38 cellular contexts compared by ENCODE assay signal in the genomic region with DNA sequence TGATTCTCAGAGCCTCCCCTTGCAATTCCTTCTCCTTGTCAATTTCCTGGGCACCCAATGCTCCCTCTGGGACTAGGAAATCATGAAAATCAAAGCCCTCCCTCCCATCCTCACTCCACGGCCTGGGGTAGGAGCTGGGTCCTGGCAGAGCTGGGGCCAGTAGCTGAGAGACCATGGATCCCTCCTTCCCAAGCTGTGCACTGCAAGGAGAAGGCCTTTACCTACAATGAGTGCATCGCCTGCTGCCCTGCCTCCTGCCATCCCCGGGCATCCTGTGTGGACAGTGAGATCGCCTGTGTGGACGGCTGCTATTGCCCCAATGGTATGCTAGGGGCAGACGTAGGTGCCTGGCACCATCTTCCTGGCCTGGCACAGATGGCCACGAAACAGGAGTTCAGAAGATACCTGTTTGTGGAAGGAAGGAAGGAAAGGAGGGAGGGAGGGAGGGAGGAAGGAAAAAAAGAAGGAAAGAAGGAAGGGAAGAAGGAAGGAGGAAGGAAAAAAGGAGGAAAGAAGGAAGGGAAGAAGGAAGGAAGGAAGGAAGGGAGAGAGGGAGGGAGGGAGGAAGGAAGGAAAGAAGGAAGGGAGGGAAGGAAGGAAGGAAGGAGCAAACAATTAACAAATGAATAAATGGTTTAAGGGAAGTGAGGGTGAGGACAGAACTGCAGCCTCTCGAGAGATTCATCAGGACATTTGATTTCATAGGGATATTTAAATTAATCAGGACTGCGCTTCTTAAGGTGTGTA. TPM values are rescaled to one million over a fixed set of nuclear protein-coding genes. Genes with fewer than 3 reads are reported as not detected.
"Had no signal": no experiment of that assay in that cellular context is flagged by ENCODE, and none has a peak within 500 bp of the region (broad histone marks: within the 10 kb centered on the region; RNA-seq: fewer than 3 reads in every experiment).

No MANE protein-coding gene starts in this region.

- H3K4me3 Mint-ChIP-seq: activated CD4-positive, alpha-beta memory T cell treated with anti-CD3 and anti-CD28 coated beads for 36 hours; activated CD8-positive, alpha-beta memory T cell treated with anti-CD3 and anti-CD28 coated beads, Interleukin-2, amount 10 ng/mL, durations not matched to agents 7 days and 5 days; activated naive CD4-positive, alpha-beta T cell treated with anti-CD3 and anti-CD28 coated beads, Interleukin-2, amount 50 U/mL, for 24 hours; activated naive CD8-positive, alpha-beta T cell treated with anti-CD3 and anti-CD28 coated beads, Interleukin-2, amount 10 ng/mL, durations not matched to agents 7 days and 5 days; activated T-cell treated with anti-CD3 and anti-CD28 coated beads, Interleukin-2, amount 50 U/mL, for 72 hours; activated T-helper 17 cell treated with anti-CD3 and anti-CD28 coated beads, Interleukin-2, amount 50 U/mL, for 72 hours; T-helper 1 cell treated with Interleukin-12 subunit alpha and Interleukin-12 subunit beta and Interleukin-4 antibody, amounts not matched to agents 30 μg/mL and 1 μg/mL, for 36 hours; T-helper 2 cell treated with Interferon-gamma antibody and Interleukin-4, amounts not matched to agents 5 μg/mL and 100 μg/mL, for 36 hours had no signal

- H3K27ac ChIP-seq: ascending aorta, KMS-11, Peyer's patch, SJSA1 had no signal

- H3K27ac Mint-ChIP-seq: activated CD4-positive, alpha-beta memory T cell treated with anti-CD3 and anti-CD28 coated beads for 36 hours; activated CD8-positive, alpha-beta memory T cell treated with anti-CD3 and anti-CD28 coated beads, Interleukin-2, amount 10 ng/mL, durations not matched to agents 7 days and 5 days; activated naive CD4-positive, alpha-beta T cell treated with anti-CD3 and anti-CD28 coated beads, Interleukin-2, amount 50 U/mL, for 24 hours; activated naive CD8-positive, alpha-beta T cell treated with anti-CD3 and anti-CD28 coated beads, Interleukin-2, amount 10 ng/mL, durations not matched to agents 7 days and 5 days; activated T-cell treated with anti-CD3 and anti-CD28 coated beads, Interleukin-2, amount 50 U/mL, for 72 hours; activated T-helper 17 cell treated with anti-CD3 and anti-CD28 coated beads, Interleukin-2, amount 50 U/mL, for 72 hours; T-helper 1 cell treated with Interleukin-12 subunit alpha and Interleukin-12 subunit beta and Interleukin-4 antibody, amounts not matched to agents 30 μg/mL and 1 μg/mL, for 36 hours; T-helper 2 cell treated with Interferon-gamma antibody and Interleukin-4, amounts not matched to agents 5 μg/mL and 100 μg/mL, for 36 hours had no signal

- H3K4me1 Mint-ChIP-seq: activated naive CD4-positive, alpha-beta T cell treated with anti-CD3 and anti-CD28 coated beads, Interleukin-2, amount 50 U/mL, for 24 hours; activated T-helper 17 cell treated with anti-CD3 and anti-CD28 coated beads, Interleukin-2, amount 50 U/mL, for 72 hours had no signal

- H3K27me3 ChIP-seq: ascending aorta, Peyer's patch had no signal

- H3K9me3 Mint-ChIP-seq: activated CD4-positive, alpha-beta memory T cell treated with anti-CD3 and anti-CD28 coated beads for 36 hours; activated naive CD4-positive, alpha-beta T cell treated with anti-CD3 and anti-CD28 coated beads, Interleukin-2, amount 50 U/mL, for 24 hours; activated naive CD8-positive, alpha-beta T cell treated with anti-CD3 and anti-CD28 coated beads, Interleukin-2, amount 10 ng/mL, durations not matched to agents 7 days and 5 days; activated T-cell treated with anti-CD3 and anti-CD28 coated beads, Interleukin-2, amount 50 U/mL, for 72 hours; activated T-helper 17 cell treated with anti-CD3 and anti-CD28 coated beads, Interleukin-2, amount 50 U/mL, for 72 hours; T-helper 1 cell treated with Interleukin-12 subunit alpha and Interleukin-12 subunit beta and Interleukin-4 antibody, amounts not matched to agents 30 μg/mL and 1 μg/mL, for 36 hours; T-helper 2 cell treated with Interferon-gamma antibody and Interleukin-4, amounts not matched to agents 5 μg/mL and 100 μg/mL, for 36 hours had no signal

- H3K36me3 ChIP-seq: ascending aorta, Peyer's patch, SJSA1 had no signal

- ATAC-seq: activated CD8-positive, alpha-beta memory T cell treated with anti-CD3 and anti-CD28 coated beads, Interleukin-2, amount 10 ng/mL, durations not matched to agents 7 days and 5 days; activated T-cell treated with anti-CD3 and anti-CD28 coated beads, Interleukin-2, amount 50 U/mL, for 72 hours; activated T-helper 17 cell treated with anti-CD3 and anti-CD28 coated beads, Interleukin-2, amount 50 U/mL, for 72 hours; PC-3 had no signal

- DNase-seq: activated CD4-positive, alpha-beta memory T cell treated with anti-CD3 and anti-CD28 coated beads for 36 hours; activated CD4-positive, alpha-beta T cell treated with anti-CD3 and anti-CD28 coated beads for 4 hours; activated CD4-positive, alpha-beta T cell treated with anti-CD3 and anti-CD28 coated beads, Interleukin-2, amount 50 U/mL, for 1 hour; activated CD4-positive, CD25-positive, alpha-beta regulatory T cell treated with anti-CD3 and anti-CD28 coated beads, Interleukin-2, amount 50 U/mL, for 72 hours; activated CD8-positive, alpha-beta memory T cell treated with anti-CD3 and anti-CD28 coated beads, Interleukin-2, amount 10 ng/mL, durations not matched to agents 7 days and 5 days; activated effector memory CD4-positive, alpha-beta T cell treated with anti-CD3 and anti-CD28 coated beads, Interleukin-2, amount 50 U/mL, for 16 hours; activated naive CD4-positive, alpha-beta T cell treated with Interleukin-2 at 50 U/mL for 16 hours; activated naive CD8-positive, alpha-beta T cell treated with anti-CD3 and anti-CD28 coated beads, Interleukin-2, amount 10 ng/mL, durations not matched to agents 7 days and 5 days; activated T-cell treated with anti-CD3 and anti-CD28 coated beads, Interleukin-2, amount 50 U/mL, for 1 hour; activated T-cell treated with anti-CD3 and anti-CD28 coated beads, Interleukin-2, amount 50 U/mL, for 72 hours; amygdala; caudate nucleus; MM.1S; MV-4-11; NCI-H1092; NCI-H1436 treated with DMSO at 0.1 percent for 48 hours; NCI-H1694 treated with DMSO at 0.1 percent for 48 hours; NCI-H2029; NCI-H345; NCI-H524 treated with DMSO at 0.1 percent for 48 hours; NCI-H748 treated with DMSO at 0.1 percent for 48 hours; NK-92 treated with Interleukin-12 subunit alpha and Interleukin-12 subunit beta, amount 100 ng/mL, for 24 hours; PC-3; RPMI8226; SHP77 treated with DMSO at 0.1 percent for 48 hours; SK-N-SH had no signal

- H3K9ac ChIP-seq: KMS-11, SK-N-SH had no signal

- H3K36me3 Mint-ChIP-seq: activated CD4-positive, alpha-beta memory T cell treated with anti-CD3 and anti-CD28 coated beads for 36 hours; activated CD8-positive, alpha-beta memory T cell treated with anti-CD3 and anti-CD28 coated beads, Interleukin-2, amount 10 ng/mL, durations not matched to agents 7 days and 5 days; activated naive CD4-positive, alpha-beta T cell treated with anti-CD3 and anti-CD28 coated beads, Interleukin-2, amount 50 U/mL, for 24 hours; activated naive CD8-positive, alpha-beta T cell treated with anti-CD3 and anti-CD28 coated beads, Interleukin-2, amount 10 ng/mL, durations not matched to agents 7 days and 5 days had no signal

- H3K4me2 ChIP-seq: KMS-11, SK-N-SH had no signal

- H3K4me1 ChIP-seq: ascending aorta, Peyer's patch, SJSA1 had no signal

- FAIRE-seq: TTC549 had no signal

- H3K9me3 ChIP-seq: ascending aorta, Peyer's patch, SJSA1, SK-N-SH had no signal

- H3K4me3 ChIP-seq: ascending aorta, Peyer's patch, SJSA1 had no signal

RNA-seq across cellular contexts. Expression of a gene that starts 12.5 kb away (rescaled TPM):
- total RNA-seq: activated CD4-positive, alpha-beta memory T cell treated with anti-CD3 and anti-CD28 coated beads for 36 hours; activated CD8-positive, alpha-beta memory T cell treated with anti-CD3 and anti-CD28 coated beads, Interleukin-2, amount 10 ng/mL, durations not matched to agents 7 days and 5 days; activated naive CD8-positive, alpha-beta T cell treated with anti-CD3 and anti-CD28 coated beads, Interleukin-2, amount 10 ng/mL, durations not matched to agents 7 days and 5 days; activated T-cell treated with anti-CD3 and anti-CD28 coated beads, Interleukin-2, amount 50 U/mL, for 72 hours; activated T-helper 17 cell treated with anti-CD3 and anti-CD28 coated beads, Interleukin-2, amount 50 U/mL, for 72 hours; ascending aorta; LHCN-M2; NCI-H460; PC-3; SJSA1 had no signal
- polyA plus RNA-seq: adipose tissue, SK-N-SH had no signal

RNA-seq across cellular contexts. Expression of a gene that starts 15.3 kb away (rescaled TPM):
- total RNA-seq: activated CD4-positive, alpha-beta memory T cell treated with anti-CD3 and anti-CD28 coated beads for 36 hours; activated CD8-positive, alpha-beta memory T cell treated with anti-CD3 and anti-CD28 coated beads, Interleukin-2, amount 10 ng/mL, durations not matched to agents 7 days and 5 days; activated naive CD8-positive, alpha-beta T cell treated with anti-CD3 and anti-CD28 coated beads, Interleukin-2, amount 10 ng/mL, durations not matched to agents 7 days and 5 days; activated T-cell treated with anti-CD3 and anti-CD28 coated beads, Interleukin-2, amount 50 U/mL, for 72 hours; activated T-helper 17 cell treated with anti-CD3 and anti-CD28 coated beads, Interleukin-2, amount 50 U/mL, for 72 hours; ascending aorta; LHCN-M2; PC-3; SJSA1 had no signal
- polyA plus RNA-seq: SK-N-SH had no signal
